Comparison of ENCODE assay signal across 21 cellular contexts in the genomic region with DNA sequence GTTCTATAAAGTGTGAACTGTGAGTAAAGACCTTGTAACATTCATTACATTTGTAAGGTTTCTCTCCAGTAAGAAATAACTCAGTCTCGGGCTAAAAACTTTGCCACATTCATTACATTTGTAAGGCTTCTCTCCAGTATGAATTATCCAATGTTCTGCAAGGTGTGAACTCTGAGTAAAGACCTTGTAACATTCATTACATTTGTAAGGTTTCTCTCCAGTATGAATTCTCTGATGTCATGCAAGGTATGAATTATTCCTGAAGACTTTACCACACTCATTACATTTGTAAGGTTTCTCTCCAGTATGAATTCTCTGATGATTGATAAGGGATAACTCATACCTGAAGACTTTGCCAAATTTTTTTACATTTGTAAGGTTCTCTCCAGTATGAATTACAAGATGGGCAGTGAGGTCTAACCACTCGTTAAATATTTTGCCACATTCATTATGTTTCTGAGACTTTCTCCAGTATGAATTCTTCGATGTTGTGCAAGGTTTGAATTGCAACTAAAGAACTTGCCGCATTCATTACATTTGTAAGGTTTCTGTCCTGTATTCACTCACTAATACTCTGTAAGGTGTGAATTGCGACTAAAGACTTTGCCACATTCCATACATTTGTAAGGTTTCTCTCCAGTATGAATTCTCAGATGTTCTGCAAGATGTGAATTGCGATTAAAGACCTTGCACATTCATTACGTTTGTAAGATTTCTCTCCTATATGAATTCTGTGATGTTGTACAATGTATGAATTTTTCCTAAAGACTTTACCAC. TPM values are rescaled to one million over a fixed set of nuclear protein-coding genes. Genes with fewer than 3 reads are reported as not detected.
"Had no signal": no experiment of that assay in that cellular context is flagged by ENCODE, and none has a peak within 500 bp of the region (broad histone marks: within the 10 kb centered on the region; RNA-seq: fewer than 3 reads in every experiment).

No MANE protein-coding gene starts in this region.

- H3K79me2 ChIP-seq: hepatocyte had no signal

- H3K4me1 Mint-ChIP-seq: naive thymus-derived CD8-positive, alpha-beta T cell; stimulated activated memory B cell treated with anti-CD40 and anti-IgM and Interleukin-4, amounts not matched to agents 10 μg/mL and 1 μg/mL and 100 μg/mL, for 72 hours; stimulated activated naive CD8-positive, alpha-beta T cell treated with anti-CD3 and anti-CD28 coated beads, Interleukin-15, amount 100 ng/mL, for 72 hours had no signal

- H3K36me3 ChIP-seq: neutrophil, thoracic aorta had no signal

- FAIRE-seq: colon, endothelial cell of umbilical vein, islet of Langerhans had no signal

- DNase-seq: cerebellar nuclear complex; erythroblast; foreskin melanocyte; head of caudate nucleus; kidney glomerular epithelial cell; mammary epithelial cell; naive thymus-derived CD8-positive, alpha-beta T cell; right cardiac atrium; stimulated activated CD4-positive, alpha-beta T cell treated with anti-CD3 and anti-CD28 coated beads, Interleukin-4, amount 100 ng/mL, for 1 hour; stimulated activated naive CD8-positive, alpha-beta T cell treated with anti-CD3 and anti-CD28 coated beads, Interleukin-15, amount 100 ng/mL, for 72 hours; substantia nigra had no signal

- H3K27ac Mint-ChIP-seq: dendritic cell treated with granulocyte-macrophage colony-stimulating factor and Interleukin-4, amounts not matched to agents 40 ng/mL and 50 ng/mL, for 4 days; stimulated activated memory B cell treated with anti-CD40 and anti-IgM and Interleukin-4, amounts not matched to agents 10 μg/mL and 1 μg/mL and 100 μg/mL, for 72 hours; stimulated activated naive CD8-positive, alpha-beta T cell treated with anti-CD3 and anti-CD28 coated beads, Interleukin-15, amount 100 ng/mL, for 72 hours had no signal

- ATAC-seq: naive thymus-derived CD8-positive, alpha-beta T cell; right cardiac atrium; stimulated activated memory B cell treated with anti-CD40 and anti-IgM and Interleukin-4, amounts not matched to agents 10 μg/mL and 1 μg/mL and 100 μg/mL, for 72 hours; stimulated activated naive CD8-positive, alpha-beta T cell treated with anti-CD3 and anti-CD28 coated beads, Interleukin-15, amount 100 ng/mL, for 72 hours had no signal

- H3K4me3 ChIP-seq: hepatocyte, thoracic aorta had no signal

- H2AFZ ChIP-seq: hepatocyte had no signal

- H3K27ac ChIP-seq: hepatocyte, neutrophil, thoracic aorta had no signal

- H3K27me3 ChIP-seq: hepatocyte, neutrophil had no signal

- H3K4me3 Mint-ChIP-seq: dendritic cell treated with granulocyte-macrophage colony-stimulating factor and Interleukin-4, amounts not matched to agents 40 ng/mL and 50 ng/mL, for 4 days; naive thymus-derived CD8-positive, alpha-beta T cell; stimulated activated memory B cell treated with anti-CD40 and anti-IgM and Interleukin-4, amounts not matched to agents 10 μg/mL and 1 μg/mL and 100 μg/mL, for 72 hours; stimulated activated naive CD8-positive, alpha-beta T cell treated with anti-CD3 and anti-CD28 coated beads, Interleukin-15, amount 100 ng/mL, for 72 hours had no signal

- H3K27me3 Mint-ChIP-seq: dendritic cell treated with granulocyte-macrophage colony-stimulating factor and Interleukin-4, amounts not matched to agents 40 ng/mL and 50 ng/mL, for 4 days; naive thymus-derived CD8-positive, alpha-beta T cell; stimulated activated memory B cell treated with anti-CD40 and anti-IgM and Interleukin-4, amounts not matched to agents 10 μg/mL and 1 μg/mL and 100 μg/mL, for 72 hours; stimulated activated naive CD8-positive, alpha-beta T cell treated with anti-CD3 and anti-CD28 coated beads, Interleukin-15, amount 100 ng/mL, for 72 hours had no signal

- H3K4me2 ChIP-seq: hepatocyte had no signal

RNA-seq across cellular contexts. Expression of gene ZNF534, which starts 45.6 kb away (rescaled TPM):
- total RNA-seq: endothelial cell of umbilical vein; mammary epithelial cell; mesenteric fat pad; naive thymus-derived CD8-positive, alpha-beta T cell; osteoblast had no signal
- polyA plus RNA-seq: endothelial cell of umbilical vein; hepatocyte; mammary epithelial cell; naive thymus-derived CD8-positive, alpha-beta T cell had no signal
